Comparison of ENCODE assay signal across 9 cellular contexts in genomic region chr1:234726359-234726836, GRCh38.
DNase-seq lines count a peak whose midpoint lies in the region; ATAC-seq, FAIRE-seq and TF ChIP-seq lines count a peak whose summit lies in the region.
"Had no signal": no experiment of that assay in that cellular context is flagged by ENCODE, and none has a peak within 500 bp of the region (broad histone marks: within the 10 kb centered on the region; RNA-seq: fewer than 3 reads in every experiment).

No MANE protein-coding gene starts in this region.

- no peaks in the 10 kb centered on the region for H4K20me1 ChIP-seq in H9 (ENCODE audit: control insufficient read depth, insufficient read depth, insufficient read length)

- no peak overlapping the region for H3T11ph ChIP-seq in H9 (ENCODE audit: low read length)

- H2BK15ac ChIP-seq in H9 (ENCODE audit: low read depth, low read length), result no peak overlapping the region

- H3K4me1 Mint-ChIP-seq in H9, result peaks cover 53 to 60% of the 10 kb centered on the region in 2 experiments

- no peaks in the 10 kb centered on the region for H3K9me3 Mint-ChIP-seq in H9

- H3K4me3 Mint-ChIP-seq in H9, result no peak overlapping the region

- H2BK5ac ChIP-seq in H9 (ENCODE audit: insufficient read length, low read length), result no peak overlapping the region

- no peak overlapping the region for H2BK12ac ChIP-seq in H9 (ENCODE audit: insufficient read length, low read depth, low read length)

- H3K27me3 Mint-ChIP-seq in H9 (ENCODE audit: low read depth), result peaks cover 3% of the 10 kb centered on the region; the same call in 1 of the 2 replicates

- H3K23me2 ChIP-seq in H9 (ENCODE audit: insufficient read length, low read depth, low read length, poor library complexity, severe bottlenecking), result no peaks in the 10 kb centered on the region

- H3K4me3 ChIP-seq in ectodermal cell (ENCODE audit: insufficient read depth, low read depth, low read length) (no peak overlapping the region), prostate gland (no peak overlapping the region)
- H3K4me3 ChIP-seq: mucosa of descending colon had no signal

- ATAC-seq in GM18498 (IDR thresholded peaks at IDR 0.05; ENCODE audit: unreplicated experiment), result no peak
- ATAC-seq: mucosa of descending colon had no signal

- H4K5ac ChIP-seq in H9 (ENCODE audit: insufficient read length, low read depth, low read length), result no peak overlapping the region

- TF ChIP-seq CTCF in H9 (conservative IDR thresholded peaks at IDR 0.05), result no peak
- no peak for TF ChIP-seq CTCF in prostate gland (IDR thresholded peaks at IDR 0.05)

- intact Hi-C loops in prostate gland (cut with DNase I), result no loop called here

- H3K18ac ChIP-seq in H9 (ENCODE audit: insufficient read length, low read depth, low read length), result peak overlapping the region; percentile 0

- H3K36me3 ChIP-seq in ectodermal cell (ENCODE audit: control insufficient read depth, insufficient read depth, low read length) (no peaks in the 10 kb centered on the region), prostate gland (no peaks in the 10 kb centered on the region)

- H3K27ac ChIP-seq in H9 (ENCODE audit: insufficient read length, low read depth, low read length), result no peak overlapping the region
- peak overlapping the region; percentile 56 for H3K27ac ChIP-seq in ectodermal cell (ENCODE audit: insufficient read depth, low read depth, low read length, poor library complexity, severe bottlenecking)
- H3K27ac ChIP-seq in prostate gland, result peak overlapping the region; percentile 95 to 97

- no peak overlapping the region for H2BK20ac ChIP-seq in H9 (ENCODE audit: low read depth, low read length, poor library complexity, severe bottlenecking)

- H3K36me3 Mint-ChIP-seq in H9 (ENCODE audit: insufficient read depth in 1 of 3, low read depth in 3 of 3), result no peaks in the 10 kb centered on the region; a peak in 1 of 7 replicates

- no peak overlapping the region for H3K4ac ChIP-seq in H9 (ENCODE audit: low read depth, low read length)

- DNase-seq in H9, result peak; percentile 45
- peak; percentile 71 for DNase-seq in NCI-H69 (lab: John Stamatoyannopoulos, UW)
- peak; percentile 68 for DNase-seq in prostate gland (ENCODE audit: low spot score)
- DNase-seq in RCC 7860 (ENCODE audit: low spot score), result no peak
- no peak for DNase-seq in C1 segment of cervical spinal cord (lab: John Stamatoyannopoulos, UW)
- no peak for DNase-seq in germinal center (ENCODE audit: low spot score)

- peak overlapping the region; percentile 19; the same call in 1 of the 2 replicates for H3K14ac ChIP-seq in H9 (ENCODE audit: insufficient read depth, low read length)

- no peak for FAIRE-seq in RCC 7860 (lab: Jason Lieb, UNC)

- peaks cover 12% of the 10 kb centered on the region; the same call in 1 of the 2 replicates for H3K4me1 ChIP-seq in H9 (ENCODE audit: insufficient read depth, low read length)
- H3K4me1 ChIP-seq in ectodermal cell (ENCODE audit: control insufficient read depth, insufficient read depth, low read length), result peaks cover 54% of the 10 kb centered on the region
- H3K4me1 ChIP-seq in prostate gland (replicated peaks), result peaks cover 47% of the 10 kb centered on the region

- H4K8ac ChIP-seq in H9 (replicated peaks; ENCODE audit: insufficient read length, low read depth, low read length), result no peak overlapping the region

- H3K79me1 ChIP-seq in H9 (ENCODE audit: insufficient read depth, low read depth, low read length, poor library complexity, severe bottlenecking), result no peaks in the 10 kb centered on the region

- H3K27me3 ChIP-seq in H9 (ENCODE audit: insufficient read depth, low read length), result no peaks in the 10 kb centered on the region
- H3K27me3 ChIP-seq in ectodermal cell (ENCODE audit: control insufficient read depth, insufficient read depth, low read length, poor library complexity, severe bottlenecking), result no peaks in the 10 kb centered on the region
- H3K27me3 ChIP-seq in prostate gland (replicated peaks; ENCODE audit: insufficient read depth), result no peaks in the 10 kb centered on the region

- TF ChIP-seq POLR2A in prostate gland (IDR thresholded peaks at IDR 0.05), result no peak

- H3K9me3 ChIP-seq in H9 (ENCODE audit: control insufficient read depth, low read depth, low read length) (no peaks in the 10 kb centered on the region), ectodermal cell (ENCODE audit: control insufficient read depth, low read length) (no peaks in the 10 kb centered on the region), prostate gland (no peaks in the 10 kb centered on the region)
- H3K9me3 ChIP-seq: mucosa of descending colon had no signal

- H3K4me2 ChIP-seq in H9 (ENCODE audit: insufficient read depth, insufficient read length, low read length), result no peak overlapping the region

- no peak overlapping the region for H3K23ac ChIP-seq in H9 (ENCODE audit: insufficient read length, low read depth, low read length)

- H2AFZ ChIP-seq in H9 (ENCODE audit: low read length), result no peak overlapping the region

- H3K9ac ChIP-seq in H9 (ENCODE audit: extremely low read depth, insufficient read length, low read length), result no peak overlapping the region

- no peak overlapping the region for H3K56ac ChIP-seq in H9 (ENCODE audit: insufficient read length, low read depth, low read length)

- no peak overlapping the region for H2AK5ac ChIP-seq in H9 (ENCODE audit: insufficient read length, low read length)

- no peaks in the 10 kb centered on the region for H3K79me2 ChIP-seq in H9 (ENCODE audit: insufficient read depth, low read length)

- H3K27ac Mint-ChIP-seq in H9, result peak overlapping the region in 2 of 3 experiments; percentile 53 to 74; a peak in 2 of 7 replicates

- WGBS in H9 (ENCODE audit: extremely low coverage, insufficient read length, low lambda C conversion rate), result no CpG with 5 or more reads among the region's 12 CpGs
- WGBS in ectodermal cell, 2 experiments, result 70 to 75% methylated on average over 12 of the region's 12 CpGs
- 31% methylated on average over 12 of the region's 12 CpGs for WGBS in prostate gland

- no peak overlapping the region for H2BK120ac ChIP-seq in H9 (ENCODE audit: low read depth, low read length, poor library complexity, severe bottlenecking)

- no peak overlapping the region for H4K91ac ChIP-seq in H9 (ENCODE audit: insufficient read length, low read depth, low read length)

Comparison
In these comparisons a context has a peak if more than half of its experiments do, and no peak if none do; other contexts are left out.
1. DNase-seq: peak in H9 (single experiment), NCI-H69 (single experiment) and prostate gland (single experiment); none in RCC 7860 (single experiment), C1 segment of cervical spinal cord (0 of 14) and germinal center (single experiment).